3 cellular contexts compared by ENCODE assay signal in genomic region chr20:62230276-62230675, GRCh38.
TF ChIP-seq lines count a peak whose summit lies in the region.

No MANE protein-coding gene starts in this region.

TF ChIP-seq in HEK293, 187 proteins besides CTCF, POLR2A, EP300 and RAD21:
- TF ChIP-seq ZNF223 (tag by site-specific recombination; IDR thresholded peaks at IDR 0.05) (no peak), PRDM1 (tag by site-specific recombination; IDR thresholded peaks at IDR 0.05) (peak; percentile 91), ZNF501 (tag by site-specific recombination; IDR thresholded peaks at IDR 0.05) (no peak), ZNF692 (tag by site-specific recombination; IDR thresholded peaks at IDR 0.05) (no peak), RBAK (tag by site-specific recombination; IDR thresholded peaks at IDR 0.05) (no peak), SALL2 (tag by site-specific recombination; IDR thresholded peaks at IDR 0.05; ENCODE audit: borderline replicate concordance) (no peak), ZNF621 (tag by site-specific recombination; IDR thresholded peaks at IDR 0.05) (0 out of 2 replicates have a peak, but pooled peaks have one; percentile 24), ZBTB10 (tag by site-specific recombination; IDR thresholded peaks at IDR 0.05) (0 out of 2 replicates have a peak, but pooled peaks have one; percentile 17), ZNF548 (tag by site-specific recombination; IDR thresholded peaks at IDR 0.05) (no peak), ZSCAN4 (tag by site-specific recombination; IDR thresholded peaks at IDR 0.05) (peak; percentile 68; the same call in 1 of the 2 replicates), ZNF837 (tag by site-specific recombination; IDR thresholded peaks at IDR 0.05) (no peak), ZNF785 (tag by site-specific recombination; IDR thresholded peaks at IDR 0.05) (0 out of 2 replicates have a peak, but pooled peaks have one; percentile 67), ZEB2 (tag by site-specific recombination; IDR thresholded peaks at IDR 0.05) (no peak)

TF ChIP-seq in IMR-90, 13 proteins besides CTCF, POLR2A, EP300 and RAD21:
- TF ChIP-seq MXI1 (IDR thresholded peaks at IDR 0.05; ENCODE audit: borderline replicate concordance, low read depth, low read length) (no peak), NFE2L2 (IDR thresholded peaks at IDR 0.05; ENCODE audit: low read depth, low read length) (no peak)

TF ChIP-seq in K562, 482 proteins besides CTCF, POLR2A, EP300 and RAD21:
- 0 out of 2 replicates have a peak, but pooled peaks have one; percentile 66 for TF ChIP-seq ZBTB26 (CRISPR knock-in tag; IDR thresholded peaks at IDR 0.05)
- TF ChIP-seq JUN (IDR thresholded peaks at IDR 0.05; ENCODE audit: borderline replicate concordance, low read depth, low read length), result no peak
- 0 out of 2 replicates have a peak, but pooled peaks have one; percentile 2 for TF ChIP-seq JUN (CRISPR knock-in tag; IDR thresholded peaks at IDR 0.05; ENCODE audit: borderline replicate concordance)
- no peak for TF ChIP-seq USF1 (CRISPR knock-in tag; IDR thresholded peaks at IDR 0.05)
- TF ChIP-seq MCM3 (IDR thresholded peaks at IDR 0.05), result peak; percentile 52; the same call in 1 of the 2 replicates
TF ChIP-seq in K562: peak in this region for 3.
